In genomic region chr4:74098628-74098995, GRCh38 we compare ENCODE assay signal across 8 cellular contexts. TPM values are rescaled to one million over a fixed set of nuclear protein-coding genes. Genes with fewer than 3 reads are reported as not detected.
DNase-seq lines count a peak whose midpoint lies in the region; ATAC-seq and TF ChIP-seq lines count a peak whose summit lies in the region.

No MANE protein-coding gene starts in this region.

- H3K9me2 ChIP-seq in OCI-LY7 (ENCODE audit: insufficient read depth, low read length), result no peaks in the 10 kb centered on the region

- H3K36me3 ChIP-seq in Caco-2 (ENCODE audit: control insufficient read depth, insufficient read depth, low read length) (no peaks in the 10 kb centered on the region), Peyer's patch (no peaks in the 10 kb centered on the region), fibroblast of lung (ENCODE audit: control insufficient read depth, insufficient read depth, low read length) (no peaks in the 10 kb centered on the region), neutrophil (no peaks in the 10 kb centered on the region), OCI-LY7 (ENCODE audit: insufficient read depth, low read length) (no peaks in the 10 kb centered on the region)

- H3K4me1 ChIP-seq in Caco-2 (peaks cover 25% of the 10 kb centered on the region), Peyer's patch (peaks cover 0 to 15% (median 1%) of the 10 kb centered on the region in 4 donors), fibroblast of lung (ENCODE audit: control insufficient read depth, extremely low read depth, insufficient read depth, low read length) (peaks cover 2% of the 10 kb centered on the region), neutrophil (ENCODE audit: control insufficient read depth in 1 of 2, insufficient read depth in 1 of 2, low read depth in 1 of 2, low read length in 1 of 2) (peaks cover 20 to 22% of the 10 kb centered on the region in 2 experiments), OCI-LY7 (ENCODE audit: insufficient read depth, low read length, poor library complexity, severe bottlenecking) (no peaks in the 10 kb centered on the region)

- H3K79me2 ChIP-seq in fibroblast of lung (ENCODE audit: control insufficient read depth, insufficient read depth, low read length), result no peaks in the 10 kb centered on the region
- H3K79me2 ChIP-seq in OCI-LY7 (ENCODE audit: insufficient read depth, low read depth, low read length), result no peaks in the 10 kb centered on the region

- POLR2A ChIA-PET in Caco-2 (lab: Charles Lee) (interaction anchor here (0.9 kb wide), 1 partner anchor 36 kb away, joined by 3 read pairs; no protein-coding TSS in a partner anchor), OCI-LY7 (lab: Charles Lee) (no interaction called here)

- no peak for DNase-seq in Caco-2
- peak in 1 of 3 donors; percentile 63 for DNase-seq in Peyer's patch
- peak in 1 of 2 donors; percentile 7 for DNase-seq in fibroblast of lung (ENCODE audit: low read depth in 2 of 2)
- no peak for DNase-seq in cerebellar nuclear complex (lab: John Stamatoyannopoulos, UW)
- DNase-seq in OCI-LY7 (ENCODE audit: low spot score), result no peak
- DNase-seq in D341Med (ENCODE audit: low spot score), result no peak

- no peak for ATAC-seq in GM18870 (IDR thresholded peaks at IDR 0.05; ENCODE audit: unreplicated experiment)

- H3K27ac ChIP-seq in Peyer's patch, result peak overlapping the region; percentile 58 to 93 (median 83)
- H3K27ac ChIP-seq in fibroblast of lung (ENCODE audit: insufficient read depth, low read length), result peak overlapping the region; percentile 75
- no peak overlapping the region for H3K27ac ChIP-seq in neutrophil
- H3K27ac ChIP-seq in OCI-LY7 (ENCODE audit: low read depth, low read length, poor library complexity, severe bottlenecking), result no peak overlapping the region

- H3K9me3 ChIP-seq in Caco-2 (no peaks in the 10 kb centered on the region), Peyer's patch (no peaks in the 10 kb centered on the region), fibroblast of lung (ENCODE audit: control insufficient read depth, insufficient read depth, low read depth, low read length) (no peaks in the 10 kb centered on the region), neutrophil (no peaks in the 10 kb centered on the region), OCI-LY7 (ENCODE audit: low read length) (no peaks in the 10 kb centered on the region)

- peak overlapping the region; percentile 58 for H2AFZ ChIP-seq in fibroblast of lung (ENCODE audit: low read length)
- no peak overlapping the region for H2AFZ ChIP-seq in OCI-LY7 (ENCODE audit: low read length)

- CTCF ChIA-PET in Caco-2 (lab: Charles Lee) (interaction anchor here (1.1 to 1.7 kb wide), 2 partner anchors 56 to 62 kb away, joined by 3 to 6 read pairs; no protein-coding TSS in a partner anchor), OCI-LY7 (lab: Charles Lee; ENCODE audit: unreplicated experiment) (no interaction called here)

- peak overlapping the region; percentile 98 for H3K4me3 Mint-ChIP-seq in Caco-2 (ENCODE audit: unreplicated experiment)

- no peaks in the 10 kb centered on the region for H3K27me3 Mint-ChIP-seq in Caco-2 (ENCODE audit: insufficient read depth, unreplicated experiment)

- H3K4me1 Mint-ChIP-seq in Caco-2 (ENCODE audit: low read depth, unreplicated experiment), result peaks cover 26% of the 10 kb centered on the region

- H3K36me3 Mint-ChIP-seq in Caco-2 (ENCODE audit: insufficient read depth, unreplicated experiment), result peaks cover 23% of the 10 kb centered on the region

- BruUV-seq in Caco-2 (replicated peaks; lab: Mats Ljungman, UMichigan) (no TSS peak), OCI-LY7 (replicated peaks; lab: Mats Ljungman, UMichigan) (no TSS peak)

- H4K20me1 ChIP-seq in fibroblast of lung (ENCODE audit: control insufficient read depth, extremely low read depth, insufficient read depth, low read length) (no peaks in the 10 kb centered on the region), OCI-LY7 (ENCODE audit: insufficient read depth, low read length) (no peaks in the 10 kb centered on the region)

- intact Hi-C loops in Caco-2 (cut with micrococcal nuclease; ENCODE audit: unreplicated experiment), result loop anchor here (1.0 to 2.0 kb wide), 3 partner anchors 36 to 369 kb away; no protein-coding TSS in a partner anchor
- intact Hi-C loops in OCI-LY7 (cut with micrococcal nuclease; ENCODE audit: unreplicated experiment), result no loop called here

- no peak for TF ChIP-seq CTCF in Caco-2 (IDR thresholded peaks at IDR 0.05; ENCODE audit: insufficient read depth in 1 of 2, low read depth in 1 of 2, low read length in 1 of 2, severe bottlenecking in 1 of 2, unreplicated experiment in 1 of 2)
- TF ChIP-seq CTCF in Peyer's patch (IDR thresholded peaks at IDR 0.05), result no peak
- peak; percentile 8 to 16 for TF ChIP-seq CTCF in fibroblast of lung (conservative IDR thresholded peaks at IDR 0.05 in 1 of 2, IDR thresholded peaks at IDR 0.05 in 1 of 2; ENCODE audit: low read depth in 1 of 2, low read length in 2 of 2)
- TF ChIP-seq CTCF in neutrophil (IDR thresholded peaks at IDR 0.05), result no peak
- TF ChIP-seq CTCF in OCI-LY7 (conservative IDR thresholded peaks at IDR 0.05; ENCODE audit: low read length), result no peak

- H3K4me2 ChIP-seq in fibroblast of lung (ENCODE audit: extremely low read depth, insufficient read depth, low read length) (peak overlapping the region; percentile 81), OCI-LY7 (ENCODE audit: low read length) (no peak overlapping the region)

- peak overlapping the region; percentile 97 for H3K27ac Mint-ChIP-seq in Caco-2 (ENCODE audit: unreplicated experiment)

- H3K9me3 Mint-ChIP-seq in Caco-2 (ENCODE audit: unreplicated experiment), result no peaks in the 10 kb centered on the region

- TF ChIP-seq POLR2A in Peyer's patch (IDR thresholded peaks at IDR 0.05), result no peak

- H3K4me3 ChIP-seq in Caco-2 (ENCODE audit: low read depth, low read length) (peak overlapping the region; percentile 41), Peyer's patch (peak overlapping the region; percentile 38 to 62 (median 50)), fibroblast of lung (replicated peaks in 1 of 4; ENCODE audit: control extremely low read depth in 1 of 4, insufficient read depth in 1 of 4, low read depth in 3 of 4, low read length in 4 of 4) (peak overlapping the region; percentile 31 to 78 (median 56)), neutrophil (ENCODE audit: low read depth in 1 of 2, low read length in 1 of 2) (peak overlapping the region; percentile 72 to 75), OCI-LY7 (ENCODE audit: low read depth, low read length, poor library complexity, severe bottlenecking) (no peak overlapping the region)

- H3K27me3 ChIP-seq in Caco-2 (replicated peaks; ENCODE audit: control insufficient read depth, insufficient read depth, low read length) (no peaks in the 10 kb centered on the region), Peyer's patch (no peaks in the 10 kb centered on the region), fibroblast of lung (ENCODE audit: control insufficient read depth, insufficient read depth, low read length) (no peaks in the 10 kb centered on the region), neutrophil (peaks cover 49% of the 10 kb centered on the region)

- H3K9ac ChIP-seq in fibroblast of lung (ENCODE audit: insufficient read depth, low read length), result peak overlapping the region; percentile 48

RNA-seq across cellular contexts. Expression of gene CXCL2, which starts 0.4 kb away (rescaled TPM):
- total RNA-seq in Caco-2 (2022) (4.9 and 5.3 TPM in 2 replicates), Peyer's patch (10 to 100 TPM in 2 of 4 donors, 1 to 10 TPM in 2; 8.0 to 27.2 (median 9.9) TPM), fibroblast of lung (2.8 and 4.4 TPM in 2 replicates), OCI-LY7 (2022) (not detected in 2 replicates)
- polyA plus RNA-seq in fibroblast of lung, result 0.25 and 2.1 TPM in 2 replicates
- polyA plus RNA-seq in fibroblast of lung (2012), result 0.17 and 2.6 TPM in 2 replicates
- polyA minus RNA-seq in fibroblast of lung (ENCODE audit: low replicate concordance), result not detected in 2 replicates
- not detected in 2 replicates for total RNA-seq in OCI-LY7 (2014; rRNA removed; shearing (Covaris generic))

RNA-seq across cellular contexts. Expression of gene MTHFD2L, which starts 59.3 kb away (rescaled TPM):
- total RNA-seq in Caco-2 (2022), result 11.0 and 11.6 TPM in 2 replicates
- total RNA-seq in Peyer's patch, result 10 to 100 TPM; 11.8 to 17.1 (median 14.9) TPM
- 12.1 and 13.0 TPM in 2 replicates for total RNA-seq in fibroblast of lung
- polyA plus RNA-seq in fibroblast of lung, result 4.4 and 5.2 TPM in 2 replicates
- polyA plus RNA-seq in fibroblast of lung (2012), result 3.0 and 5.1 TPM in 2 replicates
- polyA minus RNA-seq in fibroblast of lung (ENCODE audit: low replicate concordance), result 0.15 and 0.55 TPM in 2 replicates
- total RNA-seq in OCI-LY7 (2014; rRNA removed; shearing (Covaris generic)), result 18.5 and 18.9 TPM in 2 replicates
- total RNA-seq in OCI-LY7 (2022), result 18.7 and 18.8 TPM in 2 replicates

Comparison
In these comparisons a context has a peak if more than half of its experiments do, and no peak if none do; other contexts are left out.
1. CTCF ChIP-seq: peak in fibroblast of lung (2 of 2); none in Caco-2 (0 of 2), Peyer's patch (0 of 6), neutrophil (single experiment) and OCI-LY7 (single experiment).
2. H3K27ac ChIP-seq: peak in Peyer's patch (4 of 4) and fibroblast of lung (single experiment); none in neutrophil (single experiment) and OCI-LY7 (single experiment).